Comparison of ENCODE assay signal across 1 cellular context in the genomic region with DNA sequence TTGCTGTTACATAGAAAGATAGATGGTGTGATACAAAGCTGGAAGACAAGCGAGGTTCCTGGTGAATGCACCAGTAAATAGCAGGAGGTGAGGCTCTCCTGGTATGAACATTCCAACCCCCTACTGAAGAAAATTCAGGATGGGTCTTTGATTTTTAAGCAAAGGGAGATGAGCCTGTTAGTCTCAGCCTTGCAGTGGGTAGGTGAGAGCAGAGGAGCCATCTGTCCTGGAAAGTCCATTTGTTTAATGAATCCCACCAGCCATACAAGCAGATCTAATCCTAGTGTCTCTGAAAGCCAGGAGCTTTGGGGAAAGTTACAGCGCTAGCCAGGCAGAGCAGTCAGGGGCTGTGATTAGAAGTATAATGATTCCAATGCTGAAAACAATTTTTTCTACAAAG.
TF ChIP-seq lines count a peak whose summit lies in the region.

No MANE protein-coding gene starts in this region.

TF ChIP-seq in H1, 55 proteins besides CTCF, POLR2A, EP300 and RAD21 (continued from another document):
- TF ChIP-seq, protein P1, sequence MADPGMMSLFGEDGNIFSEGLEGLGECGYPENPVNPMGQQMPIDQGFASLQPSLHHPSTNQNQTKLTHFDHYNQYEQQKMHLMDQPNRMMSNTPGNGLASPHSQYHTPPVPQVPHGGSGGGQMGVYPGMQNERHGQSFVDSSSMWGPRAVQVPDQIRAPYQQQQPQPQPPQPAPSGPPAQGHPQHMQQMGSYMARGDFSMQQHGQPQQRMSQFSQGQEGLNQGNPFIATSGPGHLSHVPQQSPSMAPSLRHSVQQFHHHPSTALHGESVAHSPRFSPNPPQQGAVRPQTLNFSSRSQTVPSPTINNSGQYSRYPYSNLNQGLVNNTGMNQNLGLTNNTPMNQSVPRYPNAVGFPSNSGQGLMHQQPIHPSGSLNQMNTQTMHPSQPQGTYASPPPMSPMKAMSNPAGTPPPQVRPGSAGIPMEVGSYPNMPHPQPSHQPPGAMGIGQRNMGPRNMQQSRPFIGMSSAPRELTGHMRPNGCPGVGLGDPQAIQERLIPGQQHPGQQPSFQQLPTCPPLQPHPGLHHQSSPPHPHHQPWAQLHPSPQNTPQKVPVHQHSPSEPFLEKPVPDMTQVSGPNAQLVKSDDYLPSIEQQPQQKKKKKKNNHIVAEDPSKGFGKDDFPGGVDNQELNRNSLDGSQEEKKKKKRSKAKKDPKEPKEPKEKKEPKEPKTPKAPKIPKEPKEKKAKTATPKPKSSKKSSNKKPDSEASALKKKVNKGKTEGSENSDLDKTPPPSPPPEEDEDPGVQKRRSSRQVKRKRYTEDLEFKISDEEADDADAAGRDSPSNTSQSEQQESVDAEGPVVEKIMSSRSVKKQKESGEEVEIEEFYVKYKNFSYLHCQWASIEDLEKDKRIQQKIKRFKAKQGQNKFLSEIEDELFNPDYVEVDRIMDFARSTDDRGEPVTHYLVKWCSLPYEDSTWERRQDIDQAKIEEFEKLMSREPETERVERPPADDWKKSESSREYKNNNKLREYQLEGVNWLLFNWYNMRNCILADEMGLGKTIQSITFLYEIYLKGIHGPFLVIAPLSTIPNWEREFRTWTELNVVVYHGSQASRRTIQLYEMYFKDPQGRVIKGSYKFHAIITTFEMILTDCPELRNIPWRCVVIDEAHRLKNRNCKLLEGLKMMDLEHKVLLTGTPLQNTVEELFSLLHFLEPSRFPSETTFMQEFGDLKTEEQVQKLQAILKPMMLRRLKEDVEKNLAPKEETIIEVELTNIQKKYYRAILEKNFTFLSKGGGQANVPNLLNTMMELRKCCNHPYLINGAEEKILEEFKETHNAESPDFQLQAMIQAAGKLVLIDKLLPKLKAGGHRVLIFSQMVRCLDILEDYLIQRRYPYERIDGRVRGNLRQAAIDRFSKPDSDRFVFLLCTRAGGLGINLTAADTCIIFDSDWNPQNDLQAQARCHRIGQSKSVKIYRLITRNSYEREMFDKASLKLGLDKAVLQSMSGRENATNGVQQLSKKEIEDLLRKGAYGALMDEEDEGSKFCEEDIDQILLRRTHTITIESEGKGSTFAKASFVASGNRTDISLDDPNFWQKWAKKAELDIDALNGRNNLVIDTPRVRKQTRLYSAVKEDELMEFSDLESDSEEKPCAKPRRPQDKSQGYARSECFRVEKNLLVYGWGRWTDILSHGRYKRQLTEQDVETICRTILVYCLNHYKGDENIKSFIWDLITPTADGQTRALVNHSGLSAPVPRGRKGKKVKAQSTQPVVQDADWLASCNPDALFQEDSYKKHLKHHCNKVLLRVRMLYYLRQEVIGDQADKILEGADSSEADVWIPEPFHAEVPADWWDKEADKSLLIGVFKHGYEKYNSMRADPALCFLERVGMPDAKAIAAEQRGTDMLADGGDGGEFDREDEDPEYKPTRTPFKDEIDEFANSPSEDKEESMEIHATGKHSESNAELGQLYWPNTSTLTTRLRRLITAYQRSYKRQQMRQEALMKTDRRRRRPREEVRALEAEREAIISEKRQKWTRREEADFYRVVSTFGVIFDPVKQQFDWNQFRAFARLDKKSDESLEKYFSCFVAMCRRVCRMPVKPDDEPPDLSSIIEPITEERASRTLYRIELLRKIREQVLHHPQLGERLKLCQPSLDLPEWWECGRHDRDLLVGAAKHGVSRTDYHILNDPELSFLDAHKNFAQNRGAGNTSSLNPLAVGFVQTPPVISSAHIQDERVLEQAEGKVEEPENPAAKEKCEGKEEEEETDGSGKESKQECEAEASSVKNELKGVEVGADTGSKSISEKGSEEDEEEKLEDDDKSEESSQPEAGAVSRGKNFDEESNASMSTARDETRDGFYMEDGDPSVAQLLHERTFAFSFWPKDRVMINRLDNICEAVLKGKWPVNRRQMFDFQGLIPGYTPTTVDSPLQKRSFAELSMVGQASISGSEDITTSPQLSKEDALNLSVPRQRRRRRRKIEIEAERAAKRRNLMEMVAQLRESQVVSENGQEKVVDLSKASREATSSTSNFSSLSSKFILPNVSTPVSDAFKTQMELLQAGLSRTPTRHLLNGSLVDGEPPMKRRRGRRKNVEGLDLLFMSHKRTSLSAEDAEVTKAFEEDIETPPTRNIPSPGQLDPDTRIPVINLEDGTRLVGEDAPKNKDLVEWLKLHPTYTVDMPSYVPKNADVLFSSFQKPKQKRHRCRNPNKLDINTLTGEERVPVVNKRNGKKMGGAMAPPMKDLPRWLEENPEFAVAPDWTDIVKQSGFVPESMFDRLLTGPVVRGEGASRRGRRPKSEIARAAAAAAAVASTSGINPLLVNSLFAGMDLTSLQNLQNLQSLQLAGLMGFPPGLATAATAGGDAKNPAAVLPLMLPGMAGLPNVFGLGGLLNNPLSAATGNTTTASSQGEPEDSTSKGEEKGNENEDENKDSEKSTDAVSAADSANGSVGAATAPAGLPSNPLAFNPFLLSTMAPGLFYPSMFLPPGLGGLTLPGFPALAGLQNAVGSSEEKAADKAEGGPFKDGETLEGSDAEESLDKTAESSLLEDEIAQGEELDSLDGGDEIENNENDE (IDR thresholded peaks at IDR 0.05; ENCODE audit: insufficient replicate concordance, low read length), result no peak
- TF ChIP-seq CEBPB (IDR thresholded peaks at IDR 0.05; ENCODE audit: low read depth, low read length), result no peak
- no peak for TF ChIP-seq GABPA (IDR thresholded peaks at IDR 0.05; ENCODE audit: borderline replicate concordance, insufficient read depth, low read length)
- TF ChIP-seq SP2 (IDR thresholded peaks at IDR 0.05; ENCODE audit: low read length), result no peak
- TF ChIP-seq EGR1 (IDR thresholded peaks at IDR 0.05; ENCODE audit: borderline replicate concordance, low read depth, low read length), result no peak
- TF ChIP-seq POLR2AphosphoS5 (IDR thresholded peaks at IDR 0.05; ENCODE audit: low read depth, low read length), result no peak
- no peak for TF ChIP-seq SP1 (IDR thresholded peaks at IDR 0.05; ENCODE audit: low read depth, low read length)
- no peak for TF ChIP-seq RXRA (IDR thresholded peaks at IDR 0.05; ENCODE audit: insufficient read depth, low read depth, low read length)
- TF ChIP-seq, protein P2, sequence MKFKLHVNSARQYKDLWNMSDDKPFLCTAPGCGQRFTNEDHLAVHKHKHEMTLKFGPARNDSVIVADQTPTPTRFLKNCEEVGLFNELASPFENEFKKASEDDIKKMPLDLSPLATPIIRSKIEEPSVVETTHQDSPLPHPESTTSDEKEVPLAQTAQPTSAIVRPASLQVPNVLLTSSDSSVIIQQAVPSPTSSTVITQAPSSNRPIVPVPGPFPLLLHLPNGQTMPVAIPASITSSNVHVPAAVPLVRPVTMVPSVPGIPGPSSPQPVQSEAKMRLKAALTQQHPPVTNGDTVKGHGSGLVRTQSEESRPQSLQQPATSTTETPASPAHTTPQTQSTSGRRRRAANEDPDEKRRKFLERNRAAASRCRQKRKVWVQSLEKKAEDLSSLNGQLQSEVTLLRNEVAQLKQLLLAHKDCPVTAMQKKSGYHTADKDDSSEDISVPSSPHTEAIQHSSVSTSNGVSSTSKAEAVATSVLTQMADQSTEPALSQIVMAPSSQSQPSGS (IDR thresholded peaks at IDR 0.05; ENCODE audit: low read length), result no peak
